Comparison of ENCODE assay signal across 8 cellular contexts in genomic region chr10:133497363-133497762, GRCh38. TPM values are rescaled to one million over a fixed set of nuclear protein-coding genes. Genes with fewer than 3 reads are reported as not detected.
DNase-seq lines count a peak whose midpoint lies in the region; TF ChIP-seq lines count a peak whose summit lies in the region.
"Not testable (repeated sequence)": the region's sequence is repeated elsewhere in the genome, so short reads cannot be mapped to it uniquely, and the experiment has no call there.

No MANE protein-coding gene starts in this region.

- not testable (repeated sequence) for H3K4me1 Mint-ChIP-seq in glutamatergic neuron (ENCODE audit: low read depth, unreplicated experiment)

- not testable (repeated sequence) for H3K9me2 ChIP-seq in OCI-LY1 (ENCODE audit: low read depth, low read length)

- in situ Hi-C loops in KBM-7 (cut with MboI; ENCODE audit: low pct_unique_long_range_greater_than_20kb, low sequenced_read_pairs) = not testable (repeated sequence)

- not testable (repeated sequence) for H3K4me3 ChIP-seq in AG04450 (ENCODE audit: low read depth, low read length); OCI-LY1 (ENCODE audit: low read depth, low read length, poor library complexity, severe bottlenecking); colonic mucosa; parathyroid adenoma (ENCODE audit: low read depth, low read length)

- H3K36me3 Mint-ChIP-seq in glutamatergic neuron (ENCODE audit: unreplicated experiment) = peaks cover 25% of the 10 kb centered on the region

- not testable (repeated sequence) for H3K27ac Mint-ChIP-seq in glutamatergic neuron (ENCODE audit: unreplicated experiment)

- H3K4me1 ChIP-seq in OCI-LY1 (ENCODE audit: insufficient read depth, low read length, severe bottlenecking); colonic mucosa; parathyroid adenoma: not testable (repeated sequence)

- POLR2A ChIA-PET in AG04450 (lab: Yijun Ruan, JAX) = not testable (repeated sequence)

- H3K4me3 Mint-ChIP-seq in glutamatergic neuron (ENCODE audit: unreplicated experiment) = not testable (repeated sequence)

- intact Hi-C loops in colonic mucosa (cut with DNase I) = not testable (repeated sequence)

- not testable (repeated sequence) for H3K4me2 ChIP-seq in OCI-LY1 (ENCODE audit: low read length); parathyroid adenoma (ENCODE audit: low read length)

- not testable (repeated sequence) for H4K20me1 ChIP-seq in OCI-LY1 (ENCODE audit: insufficient read depth, low read length)

- not testable (repeated sequence) for DNase-seq in AG04450 (ENCODE audit: low read depth, low spot score); GM10266 (ENCODE audit: extremely low spot score); colonic mucosa
- peak; percentile 51 for DNase-seq in KBM-7
- peak; percentile 24 to 30 for DNase-seq in activated CD4-positive, alpha-beta T cell treated with anti-CD3 and anti-CD28 coated beads, Interleukin-2, amount 50 U/mL, for 48 hours
- DNase-seq in glutamatergic neuron = peak; percentile 29

- not testable (repeated sequence) for H3K27me3 ChIP-seq in AG04450 (ENCODE audit: control insufficient read depth, insufficient read depth, low read length); OCI-LY1 (ENCODE audit: insufficient read depth, low read length); colonic mucosa; parathyroid adenoma (ENCODE audit: control insufficient read depth, insufficient read depth, low read length)

- TF ChIP-seq CTCF in AG04450 (IDR thresholded peaks at IDR 0.05; ENCODE audit: low read depth, low read length) (peak; percentile 41), GM10266 (IDR thresholded peaks at IDR 0.05; ENCODE audit: control insufficient read depth, insufficient read depth, low read depth, missing control alignments) (peak; percentile 23), OCI-LY1 (IDR thresholded peaks at IDR 0.05; ENCODE audit: low read length) (peak; percentile 31; the same call in 1 of the 2 replicates), colonic mucosa (IDR thresholded peaks at IDR 0.05) (peak; percentile 17), parathyroid adenoma (IDR thresholded peaks at IDR 0.05) (peak; percentile 27)
- TF ChIP-seq CTCF in glutamatergic neuron (IDR thresholded peaks at IDR 0.05; ENCODE audit: partially characterized antibody, unreplicated experiment) = not testable (repeated sequence)

- not testable (repeated sequence) for H3K27ac ChIP-seq in AG04450 (ENCODE audit: low read depth, low read length); OCI-LY1 (ENCODE audit: low read depth, low read length, poor library complexity, severe bottlenecking); colonic mucosa; parathyroid adenoma

- CTCF ChIA-PET in AG04450 (lab: Charles Lee) = interaction anchor here (2.2 kb wide), 1 partner anchor 168 kb away, joined by 17 read pairs; no protein-coding TSS in a partner anchor

- not testable (repeated sequence) for H3F3A ChIP-seq in OCI-LY1 (ENCODE audit: insufficient read depth, low read length)

- H2AFZ ChIP-seq in OCI-LY1 (ENCODE audit: low read length); parathyroid adenoma: not testable (repeated sequence)

- H3K9me3 Mint-ChIP-seq in glutamatergic neuron (ENCODE audit: unreplicated experiment) = not testable (repeated sequence)

- H3K79me2 ChIP-seq in OCI-LY1 (ENCODE audit: insufficient read depth, low read length); parathyroid adenoma: not testable (repeated sequence)

- not testable (repeated sequence) for H3K36me3 ChIP-seq in OCI-LY1 (ENCODE audit: insufficient read depth, low read length); colonic mucosa; parathyroid adenoma (ENCODE audit: control insufficient read depth, insufficient read depth, low read length)

- not testable (repeated sequence) for H3K9me3 ChIP-seq in AG04450 (ENCODE audit: control insufficient read depth, insufficient read depth, low read length); OCI-LY1 (ENCODE audit: low read length); colonic mucosa; parathyroid adenoma (ENCODE audit: control insufficient read depth, low read length)

- H3K27me3 Mint-ChIP-seq in glutamatergic neuron (ENCODE audit: unreplicated experiment) = not testable (repeated sequence)

- H3K9ac ChIP-seq in OCI-LY1 (ENCODE audit: low read length); colonic mucosa (ENCODE audit: low read depth in 2 of 2, low read length in 2 of 2); parathyroid adenoma: not testable (repeated sequence)

RNA-seq across cellular contexts. Expression of gene CYP2E1, which starts 29.8 kb away (rescaled TPM):
- 1.1 and 1.3 TPM in 2 replicates for polyA plus RNA-seq in AG04450 (2011; rRNA removed)
- 0.43 and 0.51 TPM in 2 replicates for polyA minus RNA-seq in AG04450 (2011; rRNA and poly(A)+ RNA removed)
- 1 to 10 TPM in 1 of 2 donors, under 1 TPM in 1; 0.90 to 3.5 TPM for total RNA-seq in colonic mucosa
- total RNA-seq in glutamatergic neuron (ENCODE audit: unreplicated experiment) = 7.1 TPM

RNA-seq across cellular contexts. Expression of gene SCART1, which starts 43.6 kb away (rescaled TPM):
- polyA plus RNA-seq in AG04450 (2011; rRNA removed) = 0.67 and 0.96 TPM in 2 replicates
- 2.0 and 2.9 TPM in 2 replicates for polyA minus RNA-seq in AG04450 (2011; rRNA and poly(A)+ RNA removed)
- total RNA-seq in colonic mucosa (1 to 10 TPM; 1.3 to 1.6 TPM), glutamatergic neuron (ENCODE audit: unreplicated experiment) (3.8 TPM)
